In the genomic region with DNA sequence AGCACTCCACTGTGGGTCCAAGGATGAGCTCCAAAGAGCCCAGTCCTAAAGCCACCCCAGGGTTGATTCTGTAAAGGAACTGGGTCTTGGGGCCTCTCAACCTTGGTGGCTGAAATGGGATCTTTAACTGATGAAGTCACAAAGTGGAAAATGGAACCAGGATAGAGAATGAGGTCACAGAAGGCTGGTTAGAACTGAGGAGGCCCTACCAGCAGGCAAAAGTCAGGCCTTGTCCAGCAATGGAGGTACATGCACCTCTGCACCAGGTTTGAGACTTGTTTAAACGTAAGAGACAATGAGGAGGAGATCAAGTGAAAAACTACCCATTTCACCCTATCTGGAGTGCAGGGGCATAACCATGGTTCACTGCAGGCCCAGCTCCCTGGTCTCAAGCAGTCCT, we compare ENCODE assay signal across 4 cellular contexts. TPM values are rescaled to one million over a fixed set of nuclear protein-coding genes. Genes with fewer than 3 reads are reported as not detected.
"Had no signal": no experiment of that assay in that cellular context is flagged by ENCODE, and none has a peak within 500 bp of the region (broad histone marks: within the 10 kb centered on the region; RNA-seq: fewer than 3 reads in every experiment).

A gene with protein sequence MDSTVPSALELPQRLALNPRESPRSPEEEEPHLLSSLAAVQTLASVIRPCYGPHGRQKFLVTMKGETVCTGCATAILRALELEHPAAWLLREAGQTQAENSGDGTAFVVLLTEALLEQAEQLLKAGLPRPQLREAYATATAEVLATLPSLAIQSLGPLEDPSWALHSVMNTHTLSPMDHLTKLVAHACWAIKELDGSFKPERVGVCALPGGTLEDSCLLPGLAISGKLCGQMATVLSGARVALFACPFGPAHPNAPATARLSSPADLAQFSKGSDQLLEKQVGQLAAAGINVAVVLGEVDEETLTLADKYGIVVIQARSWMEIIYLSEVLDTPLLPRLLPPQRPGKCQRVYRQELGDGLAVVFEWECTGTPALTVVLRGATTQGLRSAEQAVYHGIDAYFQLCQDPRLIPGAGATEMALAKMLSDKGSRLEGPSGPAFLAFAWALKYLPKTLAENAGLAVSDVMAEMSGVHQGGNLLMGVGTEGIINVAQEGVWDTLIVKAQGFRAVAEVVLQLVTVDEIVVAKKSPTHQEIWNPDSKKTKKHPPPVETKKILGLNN (minus strand): TSS at position 101 of the 400 bp plus-strand sequence. CDS start 260 bp downstream, outside the sequence.

RNA-seq across cellular contexts. Expression of the gene that starts here (rescaled TPM):
- total RNA-seq: LHCN-M2, M059J, MCF 10A, NCI-H460 had no signal
